In the genomic region with DNA sequence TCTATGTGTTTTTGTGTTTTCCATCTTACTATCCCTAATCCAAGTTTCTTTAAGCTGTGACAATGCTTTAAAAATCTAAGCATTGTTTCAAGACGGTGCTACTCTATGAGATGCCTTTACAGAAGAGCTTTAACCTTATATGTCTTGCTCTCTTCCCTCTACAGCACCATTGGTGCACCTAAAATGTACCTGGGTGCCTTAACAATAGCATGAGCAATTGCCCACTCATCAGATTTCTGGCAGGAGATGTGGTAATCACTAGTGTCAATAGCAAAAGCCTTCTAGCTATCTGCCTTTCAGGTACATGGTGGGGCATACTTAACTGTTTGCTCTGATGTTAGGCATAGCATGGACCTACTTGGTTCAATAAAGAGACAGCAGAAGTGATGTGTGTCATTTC, we compare ENCODE assay signal across 17 cellular contexts.
A peak's percentile ranks its signal among the peaks of the same experiment; 100 is the strongest.
DNase-seq lines count a peak whose midpoint lies in the region; ATAC-seq and TF ChIP-seq lines count a peak whose summit lies in the region.
"Had no signal": no experiment of that assay in that cellular context is flagged by ENCODE, and none has a peak within 500 bp of the region (broad histone marks: within the 10 kb centered on the region; RNA-seq: fewer than 3 reads in every experiment).

No MANE protein-coding gene starts in this region.

- peak overlapping the region; percentile 55; the same call in 1 of the 2 replicates for H3K9ac ChIP-seq in PC-3 (ENCODE audit: low read length)
- H3K9ac ChIP-seq: BLaER1 treated with 17β-estradiol and CSF1 and Interleukin-3, amounts not matched to agents 10 nM and 100 nM; GM23248 had no signal

- peak overlapping the region; percentile 90 for H3K27ac ChIP-seq in PC-3 (ENCODE audit: low read length)
- H3K27ac ChIP-seq: BLaER1 treated with 17β-estradiol and CSF1 and Interleukin-3, amounts not matched to agents 10 nM and 100 nM; GM23248 had no signal

- CTCF ChIA-PET in PC-3 (lab: Charles Lee): no interaction called here

- no peaks in the 10 kb centered on the region for H3K36me3 ChIP-seq in PC-3 (ENCODE audit: low read depth, low read length)
- H3K36me3 ChIP-seq: BLaER1 treated with 17β-estradiol and CSF1 and Interleukin-3, amounts not matched to agents 10 nM and 100 nM had no signal

- peaks cover 4% of the 10 kb centered on the region for H3F3A ChIP-seq in PC-3 (ENCODE audit: low read length, unreplicated experiment)

- no peaks in the 10 kb centered on the region for H4K20me1 ChIP-seq in PC-3 (ENCODE audit: low read length)
- H4K20me1 ChIP-seq: BLaER1 treated with 17β-estradiol and CSF1 and Interleukin-3, amounts not matched to agents 10 nM and 100 nM had no signal

- H3K27me3 Mint-ChIP-seq in stimulated activated naive CD8-positive, alpha-beta T cell treated with anti-CD3 and anti-CD28 coated beads, Interleukin-15, amount 100 ng/mL, for 72 hours: no peaks in the 10 kb centered on the region
- H3K27me3 Mint-ChIP-seq: CD4-positive, CD25-positive, alpha-beta regulatory T cell had no signal

- POLR2A ChIA-PET in PC-3 (lab: Charles Lee; ENCODE audit: unreplicated experiment): no interaction called here

- peak; percentile 31 for ATAC-seq in stimulated activated naive CD8-positive, alpha-beta T cell treated with anti-CD3 and anti-CD28 coated beads, Interleukin-15, amount 100 ng/mL, for 72 hours
- no peak for ATAC-seq in stimulated activated naive CD8-positive, alpha-beta T cell treated with anti-CD3 and anti-CD28 coated beads, Interleukin-15, Interleukin-2, amounts not matched to agents 100 U/mL and 50 U/mL, for 24 hours
- ATAC-seq in PC-3 (peak; percentile 24), GM19467 (IDR thresholded peaks at IDR 0.05; ENCODE audit: unreplicated experiment) (no peak)
- ATAC-seq: HepG2 had no signal

- intact Hi-C loops in PC-3 (cut with micrococcal nuclease): no loop called here

- peak overlapping the region; percentile 71 for H3K4me2 ChIP-seq in PC-3 (ENCODE audit: low read length)

- H3K79me2 ChIP-seq in PC-3 (ENCODE audit: low read length): no peaks in the 10 kb centered on the region

- no peak overlapping the region for H2AFZ ChIP-seq in PC-3 (ENCODE audit: low read length)
- H2AFZ ChIP-seq: GM23248 had no signal

- peaks cover 29% of the 10 kb centered on the region for H3K4me1 ChIP-seq in PC-3 (ENCODE audit: insufficient read depth, low read length)

- no peak overlapping the region for H3K27ac Mint-ChIP-seq in stimulated activated naive CD8-positive, alpha-beta T cell treated with anti-CD3 and anti-CD28 coated beads, Interleukin-15, amount 100 ng/mL, for 72 hours
- H3K27ac Mint-ChIP-seq: CD4-positive, CD25-positive, alpha-beta regulatory T cell; H9 had no signal

- DNase-seq in stimulated activated naive CD8-positive, alpha-beta T cell treated with anti-CD3 and anti-CD28 coated beads, Interleukin-15, amount 100 ng/mL, for 72 hours: no peak
- DNase-seq in stimulated activated naive CD8-positive, alpha-beta T cell treated with anti-CD3 and anti-CD28 coated beads, Interleukin-15, Interleukin-2, amounts not matched to agents 100 U/mL and 50 U/mL, for 24 hours: no peak
- DNase-seq in PC-3 (peak; percentile 87), epithelial cell of esophagus (ENCODE audit: low read depth) (peak; percentile 87), kidney tubule cell (ENCODE audit: low spot score) (peak; percentile 30), RKO (ENCODE audit: low spot score) (no peak), T-helper 1 cell (no peak)
- DNase-seq: 8988T; ACHN; Calu3; CD4-positive, CD25-positive, alpha-beta regulatory T cell; DMS 273 treated with DMSO at 0.1 percent for 48 hours; GM23248; H9 had no signal

- H3K4me1 Mint-ChIP-seq in stimulated activated naive CD8-positive, alpha-beta T cell treated with anti-CD3 and anti-CD28 coated beads, Interleukin-15, amount 100 ng/mL, for 72 hours: no peaks in the 10 kb centered on the region
- H3K4me1 Mint-ChIP-seq: CD4-positive, CD25-positive, alpha-beta regulatory T cell had no signal

- no TSS peak for BruUV-seq in PC-3 (replicated peaks; lab: Mats Ljungman, UMichigan)

- H3K4me3 ChIP-seq in PC-3 (ENCODE audit: low read length) (no peak overlapping the region), epithelial cell of esophagus (ENCODE audit: low read length) (no peak overlapping the region)
- H3K4me3 ChIP-seq: BLaER1 treated with 17β-estradiol and CSF1 and Interleukin-3, amounts not matched to agents 10 nM and 100 nM; GM23248 had no signal

- H3K9me3 ChIP-seq in PC-3 (ENCODE audit: low read length): no peaks in the 10 kb centered on the region
- H3K9me3 ChIP-seq: BLaER1 treated with 17β-estradiol and CSF1 and Interleukin-3, amounts not matched to agents 10 nM and 100 nM had no signal

- no peaks in the 10 kb centered on the region for H3K27me3 ChIP-seq in PC-3 (ENCODE audit: low read length)
- H3K27me3 ChIP-seq: BLaER1 treated with 17β-estradiol and CSF1 and Interleukin-3, amounts not matched to agents 10 nM and 100 nM had no signal

- no peaks in the 10 kb centered on the region for H3K9me3 Mint-ChIP-seq in stimulated activated naive CD8-positive, alpha-beta T cell treated with anti-CD3 and anti-CD28 coated beads, Interleukin-15, amount 100 ng/mL, for 72 hours
- H3K9me3 Mint-ChIP-seq: CD4-positive, CD25-positive, alpha-beta regulatory T cell; H9 had no signal

- no peak overlapping the region for H3K4me3 Mint-ChIP-seq in stimulated activated naive CD8-positive, alpha-beta T cell treated with anti-CD3 and anti-CD28 coated beads, Interleukin-15, amount 100 ng/mL, for 72 hours
- H3K4me3 Mint-ChIP-seq: CD4-positive, CD25-positive, alpha-beta regulatory T cell; H9 had no signal

- no peaks in the 10 kb centered on the region for H3K9me2 ChIP-seq in PC-3 (replicated peaks; ENCODE audit: low read length)

- no peak for TF ChIP-seq CTCF in PC-3 (conservative IDR thresholded peaks at IDR 0.05; ENCODE audit: low read depth, low read length)
- no peak for TF ChIP-seq CTCF in epithelial cell of esophagus (IDR thresholded peaks at IDR 0.05; ENCODE audit: insufficient read depth, low read depth, low read length, missing control alignments)

Comparison
In these comparisons a context has a peak if more than half of its experiments do, and no peak if none do; other contexts are left out.
1. ATAC-seq: peak in stimulated activated naive CD8-positive, alpha-beta T cell treated with anti-CD3 and anti-CD28 coated beads, Interleukin-15, amount 100 ng/mL, for 72 hours (single experiment) and PC-3 (single experiment); none in stimulated activated naive CD8-positive, alpha-beta T cell treated with anti-CD3 and anti-CD28 coated beads, Interleukin-15, Interleukin-2, amounts not matched to agents 100 U/mL and 50 U/mL, for 24 hours (single experiment) and GM19467 (single experiment).
2. DNase-seq: peak in PC-3 (single experiment), epithelial cell of esophagus (single experiment) and kidney tubule cell (single experiment); none in stimulated activated naive CD8-positive, alpha-beta T cell treated with anti-CD3 and anti-CD28 coated beads, Interleukin-15, amount 100 ng/mL, for 72 hours (0 of 2), stimulated activated naive CD8-positive, alpha-beta T cell treated with anti-CD3 and anti-CD28 coated beads, Interleukin-15, Interleukin-2, amounts not matched to agents 100 U/mL and 50 U/mL, for 24 hours (single experiment), RKO (single experiment) and T-helper 1 cell (0 of 5).